ENCODE assay signal across 16 cellular contexts in genomic region chr12:25553083-25553482, GRCh38. TPM values are rescaled to one million over a fixed set of nuclear protein-coding genes. Genes with fewer than 3 reads are reported as not detected.
A peak's percentile ranks its signal among the peaks of the same experiment; 100 is the strongest.
DNase-seq lines count a peak whose midpoint lies in the region; ATAC-seq, FAIRE-seq and TF ChIP-seq lines count a peak whose summit lies in the region.
"Had no signal": no experiment of that assay in that cellular context is flagged by ENCODE, and none has a peak within 500 bp of the region (broad histone marks: within the 10 kb centered on the region; RNA-seq: fewer than 3 reads in every experiment).

Gene LMNTD1 (minus strand): TSS chr12:25553283. CDS start chr12:25552959, 324 bp downstream.

- H3K4me1 ChIP-seq in mammary epithelial cell (ENCODE audit: insufficient read depth, low read length), result no peaks in the 10 kb centered on the region
- H3K4me1 ChIP-seq: parathyroid adenoma had no signal

- ATAC-seq in HG02870 (IDR thresholded peaks at IDR 0.05; ENCODE audit: unreplicated experiment) (no peak), HG03025 (IDR thresholded peaks at IDR 0.05; ENCODE audit: low FRiP score, unreplicated experiment) (no peak)
- ATAC-seq: HCT116 had no signal

- H4K20me1 ChIP-seq in mammary epithelial cell (ENCODE audit: insufficient read depth, low read length), result no peaks in the 10 kb centered on the region
- H4K20me1 ChIP-seq: BLaER1 treated with 17β-estradiol and CSF1 and Interleukin-3, amounts not matched to agents 10 nM and 100 nM had no signal

- H3K9me3 ChIP-seq in mammary epithelial cell (replicated peaks; ENCODE audit: insufficient read depth, low read length), result no peaks in the 10 kb centered on the region
- H3K9me3 ChIP-seq: BLaER1 treated with 17β-estradiol and CSF1 and Interleukin-3, amounts not matched to agents 10 nM and 100 nM had no signal

- no peak for FAIRE-seq in GM12891 (lab: Jason Lieb, UNC)
- FAIRE-seq: endometrium had no signal

- intact Hi-C loops in mammary epithelial cell (cut with micrococcal nuclease), result loop anchor here (10.0 kb wide), 1 partner anchor 308 kb away; no protein-coding TSS in a partner anchor

- no peak for TF ChIP-seq POLR2A in GM12891 (IDR thresholded peaks at IDR 0.05; ENCODE audit: low read depth, low read length)

- H3K36me3 ChIP-seq in mammary epithelial cell (ENCODE audit: insufficient read depth, low read length) (no peaks in the 10 kb centered on the region), kidney epithelial cell (ENCODE audit: control insufficient read depth, insufficient read depth, low read length) (no peaks in the 10 kb centered on the region)
- H3K36me3 ChIP-seq: BLaER1 treated with 17β-estradiol and CSF1 and Interleukin-3, amounts not matched to agents 10 nM and 100 nM had no signal

- H3K27ac ChIP-seq in mammary epithelial cell (ENCODE audit: insufficient read depth, low read depth, low read length), result no peak within 1 kb of the TSS
- H3K27ac ChIP-seq: BLaER1 treated with 17β-estradiol and CSF1 and Interleukin-3, amounts not matched to agents 10 nM and 100 nM; parathyroid adenoma had no signal

- H3K79me2 ChIP-seq in mammary epithelial cell (ENCODE audit: insufficient read depth, low read length), result no peaks in the 10 kb centered on the region
- H3K79me2 ChIP-seq: parathyroid adenoma had no signal

- CTCF ChIA-PET in mammary epithelial cell (lab: Charles Lee; ENCODE audit: low non-redundant PET), result no interaction called here

- TF ChIP-seq CTCF in AG09309 (IDR thresholded peaks at IDR 0.05; ENCODE audit: control insufficient read depth, insufficient read depth, low read depth, low read length, missing control alignments) (no peak), mammary epithelial cell (conservative IDR thresholded peaks at IDR 0.05 in 1 of 2, IDR thresholded peaks at IDR 0.05 in 1 of 2; ENCODE audit: extremely low read depth in 1 of 2, insufficient read depth in 1 of 2, low read depth in 1 of 2, low read length in 2 of 2) (no peak), kidney epithelial cell (IDR thresholded peaks at IDR 0.05; ENCODE audit: insufficient read depth, low read length, poor library complexity, severe bottlenecking) (no peak)

- dilution Hi-C loops in mammary epithelial cell (cut with HindIII; ENCODE audit: low sequenced_read_pairs), result no loop called here

- H3K4me2 ChIP-seq in mammary epithelial cell (ENCODE audit: insufficient read depth, low read depth, low read length), result no peak within 1 kb of the TSS

- no peak within 1 kb of the TSS for H3K9ac ChIP-seq in mammary epithelial cell (ENCODE audit: insufficient read depth, low read length)
- H3K9ac ChIP-seq: BLaER1 treated with 17β-estradiol and CSF1 and Interleukin-3, amounts not matched to agents 10 nM and 100 nM; parathyroid adenoma had no signal

- BruUV-seq in mammary epithelial cell (replicated peaks; lab: Mats Ljungman, UMichigan), result no TSS peak

- in situ Hi-C loops in mammary epithelial cell (cut with MboI; ENCODE audit: low sequenced_read_pairs in 2 of 2), result loop anchor here in 1 of 2 donors (25.0 kb wide), 1 partner anchor 116 kb away; no protein-coding TSS in a partner anchor

- H3K27me3 ChIP-seq in mammary epithelial cell (ENCODE audit: insufficient read depth, low read length) (no peaks in the 10 kb centered on the region), kidney epithelial cell (ENCODE audit: control insufficient read depth, insufficient read depth, low read length) (no peaks in the 10 kb centered on the region)

- peak; percentile 55 for DNase-seq in AG09309 (ENCODE audit: low read depth)
- DNase-seq in HT1080 (ENCODE audit: low read depth), result peak; percentile 5
- DNase-seq in mammary epithelial cell, result peak; percentile 60
- peak; percentile 12 for DNase-seq in kidney epithelial cell (ENCODE audit: low read depth)
- DNase-seq in SKM-1 (lab: John Stamatoyannopoulos, UW; ENCODE audit: unreplicated experiment), result no peak
- DNase-seq in GM12891 (ENCODE audit: insufficient read length, low spot score), result no peak
- DNase-seq: NCI-H1417 treated with DMSO at 0.1 percent for 48 hours; NCI-H69; stimulated activated CD8-positive, alpha-beta memory T cell treated with anti-CD3 and anti-CD28 coated beads, Interleukin-4, amount 100 ng/mL, for 48 hours; T-helper 9 cell had no signal

- no peak within 1 kb of the TSS for H3K4me3 ChIP-seq in AG09309 (ENCODE audit: control insufficient read depth, low read depth, low read length)
- no peak within 1 kb of the TSS for H3K4me3 ChIP-seq in mammary epithelial cell (replicated peaks in 1 of 3; ENCODE audit: insufficient read depth in 1 of 3, low read depth in 2 of 3, low read length in 3 of 3)
- no peak within 1 kb of the TSS for H3K4me3 ChIP-seq in kidney epithelial cell (ENCODE audit: low read depth, low read length)
- H3K4me3 ChIP-seq: BLaER1 treated with 17β-estradiol and CSF1 and Interleukin-3, amounts not matched to agents 10 nM and 100 nM had no signal

- WGBS in mammary epithelial cell (ENCODE audit: low coverage, missing lambda C conversion rate), result 0% methylated on average over 1 of the region's 1 CpG

- no peak within 1 kb of the TSS for H2AFZ ChIP-seq in mammary epithelial cell (ENCODE audit: low read depth, low read length)
- H2AFZ ChIP-seq: parathyroid adenoma had no signal

TF ChIP-seq in GM12891, 5 proteins besides CTCF, POLR2A, EP300 and RAD21:
- TF ChIP-seq POLR2AphosphoS5 (IDR thresholded peaks at IDR 0.05; ENCODE audit: low read depth, low read length) (no peak), SPI1 (IDR thresholded peaks at IDR 0.05; ENCODE audit: low read depth, low read length) (no peak), POU2F2 (IDR thresholded peaks at IDR 0.05; ENCODE audit: low read depth, low read length) (no peak), PAX5 (IDR thresholded peaks at IDR 0.05; ENCODE audit: insufficient read depth, low read length, severe bottlenecking) (no peak), TAF1 (IDR thresholded peaks at IDR 0.05; ENCODE audit: low read depth, low read length) (no peak)

RNA-seq across cellular contexts. Expression of gene LMNTD1, which starts in this region (rescaled TPM):
- total RNA-seq in HT1080 (2014; rRNA removed; shearing (Covaris generic)), result not detected in 2 replicates
- polyA plus RNA-seq in HT1080 (2015; cell fraction: cytosol; rRNA removed), result not detected in 2 replicates
- polyA plus RNA-seq in HT1080 (2015; cell fraction: nucleus; rRNA removed), result not detected in 2 replicates
- 1 to 10 TPM in 1 of 2 donors, under 1 TPM in 1; 0.33 to 1.2 TPM for total RNA-seq in mammary epithelial cell
- polyA plus RNA-seq in mammary epithelial cell, result 0.28 TPM
- polyA minus RNA-seq in mammary epithelial cell, result not detected
- 0.08 TPM in 1 of 2 replicates, not detected in the other for total RNA-seq in kidney epithelial cell
- polyA plus RNA-seq in GM12891 (2012; ENCODE audit: low read depth, missing spikeins), result not detected

Comparison
In these comparisons a context has a peak if more than half of its experiments do, and no peak if none do; other contexts are left out.
1. Peak in DNase-seq in HT1080; RNA of the gene not detected or under 1 TPM.
2. Peak in DNase-seq in kidney epithelial cell; RNA of the gene not detected or under 1 TPM.
3. DNase-seq: peak in AG09309 (single experiment) and mammary epithelial cell (single experiment); none in SKM-1 (single experiment) and GM12891 (single experiment).